ENCODE assay signal across 23 cellular contexts in the genomic region with DNA sequence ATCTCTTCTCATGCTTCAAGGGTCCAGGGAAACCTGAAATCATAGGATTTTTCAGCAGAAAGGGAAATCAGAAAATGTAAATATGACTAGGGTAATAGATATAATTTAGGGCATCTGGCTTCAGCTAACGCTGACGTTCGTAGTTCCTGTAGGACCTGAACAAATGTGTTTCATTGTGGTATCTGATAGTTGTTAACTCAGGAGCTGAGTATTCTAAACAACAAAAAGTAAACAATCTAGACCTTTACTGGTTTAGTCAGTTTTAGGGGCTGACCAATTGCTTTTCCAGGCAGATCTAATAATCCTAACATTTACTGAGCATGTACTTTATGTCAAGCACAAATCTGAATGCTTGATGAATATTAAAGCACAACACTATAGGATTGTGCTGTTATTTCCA.
DNase-seq lines count a peak whose midpoint lies in the region; ATAC-seq, FAIRE-seq and TF ChIP-seq lines count a peak whose summit lies in the region.
"Had no signal": no experiment of that assay in that cellular context is flagged by ENCODE, and none has a peak within 500 bp of the region (broad histone marks: within the 10 kb centered on the region; RNA-seq: fewer than 3 reads in every experiment).

No MANE protein-coding gene starts in this region.

- peak overlapping the region in 48 of 59 donors; percentile 5 to 81 (median 59) for H3K27ac ChIP-seq in dorsolateral prefrontal cortex
- H3K27ac ChIP-seq in suprapubic skin = peak overlapping the region; percentile 47
- H3K27ac ChIP-seq: GM23248, RWPE1 had no signal

- H3K36me3 ChIP-seq in suprapubic skin = peaks cover 5% of the 10 kb centered on the region

- H3K9me3 ChIP-seq in suprapubic skin = no peaks in the 10 kb centered on the region
- H3K9me3 ChIP-seq: MG63 had no signal

- DNase-seq in D721Med (ENCODE audit: insufficient read length, low spot score) (no peak), GM12891 (ENCODE audit: insufficient read length, low spot score) (no peak), dorsolateral prefrontal cortex (no peak), suprapubic skin (ENCODE audit: low spot score in 2 of 2) (no peak), AG20443 (ENCODE audit: low spot score) (no peak), NCI-H526 treated with DMSO at 0.1 percent for 48 hours (lab: John Stamatoyannopoulos, UW) (no peak)
- DNase-seq: CD8-positive, alpha-beta memory T cell; DMS79 treated with DMSO at 0.1 percent for 48 hours; GF-D8; GM23248; H9; KBM-7; MG63; NCI-H146; NCI-H1930; NCI-H2107; NCI-H526; SHP77 treated with DMSO at 0.1 percent for 48 hours had no signal

- peak; percentile 84 for FAIRE-seq in D721Med (lab: Jason Lieb, UNC)
- peak; percentile 13 for FAIRE-seq in GM12891 (lab: Jason Lieb, UNC)
- FAIRE-seq: GM12892, HTR-8/SVneo had no signal

- intact Hi-C loops in dorsolateral prefrontal cortex (cut with DNase I) = loop anchor here (5.0 to 10.0 kb wide), 5 partner anchors 112 to 602 kb away; a partner anchor contains a TSS

- H3K27me3 ChIP-seq in dorsolateral prefrontal cortex (no peaks in the 10 kb centered on the region), suprapubic skin (no peaks in the 10 kb centered on the region)
- H3K27me3 ChIP-seq: MG63 had no signal

- no peak for TF ChIP-seq EP300 in suprapubic skin (IDR thresholded peaks at IDR 0.05)

- H3K4me3 ChIP-seq in dorsolateral prefrontal cortex (no peak overlapping the region), suprapubic skin (no peak overlapping the region)
- H3K4me3 ChIP-seq: GM23248, MG63 had no signal

- TF ChIP-seq CTCF in D721Med (IDR thresholded peaks at IDR 0.05; ENCODE audit: insufficient read depth, missing control alignments) (no peak), dorsolateral prefrontal cortex (IDR thresholded peaks at IDR 0.05 in 54 of 56, conservative IDR thresholded peaks at IDR 0.05 in 2 of 56; ENCODE audit: low read depth in 1 of 56, partially characterized antibody in 56 of 56) (no peak), suprapubic skin (IDR thresholded peaks at IDR 0.05) (no peak)

- ATAC-seq in HG03565 (IDR thresholded peaks at IDR 0.05; ENCODE audit: unreplicated experiment) = no peak
- ATAC-seq: Panc1 had no signal

- peaks cover 10% of the 10 kb centered on the region for H3K4me1 ChIP-seq in suprapubic skin

- TF ChIP-seq POLR2A in GM12891 (IDR thresholded peaks at IDR 0.05; ENCODE audit: low read depth, low read length) (no peak), suprapubic skin (IDR thresholded peaks at IDR 0.05) (no peak)

- 83% methylated on average over 3 of the region's 3 CpGs for WGBS in suprapubic skin

TF ChIP-seq in GM12891, 5 proteins besides CTCF, POLR2A, EP300 and RAD21:
- no peak for TF ChIP-seq SPI1 (IDR thresholded peaks at IDR 0.05; ENCODE audit: low read depth, low read length)
- TF ChIP-seq POLR2AphosphoS5 (IDR thresholded peaks at IDR 0.05; ENCODE audit: low read depth, low read length) = no peak
- TF ChIP-seq POU2F2 (IDR thresholded peaks at IDR 0.05; ENCODE audit: low read depth, low read length) = no peak
- no peak for TF ChIP-seq PAX5 (IDR thresholded peaks at IDR 0.05; ENCODE audit: insufficient read depth, low read length, severe bottlenecking)
- TF ChIP-seq TAF1 (IDR thresholded peaks at IDR 0.05; ENCODE audit: low read depth, low read length) = no peak
